ENCODE assay signal across 18 cellular contexts in the genomic region with DNA sequence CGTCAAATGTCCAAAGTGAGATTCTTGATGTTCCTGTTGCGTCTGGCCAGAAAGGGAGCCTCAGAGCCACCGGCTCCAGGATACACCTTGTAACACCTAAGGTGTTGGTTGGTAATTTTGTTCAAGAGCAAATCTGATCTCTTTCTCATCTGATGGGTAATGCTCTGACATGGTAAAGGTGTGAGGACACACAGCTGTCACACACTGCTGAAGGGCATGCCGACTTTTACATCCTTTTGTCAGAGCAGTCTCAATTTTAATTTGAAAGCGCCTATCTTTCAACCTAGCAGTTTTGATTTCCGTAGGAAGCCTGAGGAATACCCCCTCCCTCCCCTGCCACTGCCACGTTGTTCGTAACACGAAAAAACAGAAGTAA. TPM values are rescaled to one million over a fixed set of nuclear protein-coding genes. Genes with fewer than 3 reads are reported as not detected.
DNase-seq lines count a peak whose midpoint lies in the region; ATAC-seq and TF ChIP-seq lines count a peak whose summit lies in the region.
"Had no signal": no experiment of that assay in that cellular context is flagged by ENCODE, and none has a peak within 500 bp of the region (broad histone marks: within the 10 kb centered on the region; RNA-seq: fewer than 3 reads in every experiment).

No MANE protein-coding gene starts in this region.

- peak overlapping the region; percentile 82 for H3K4me3 Mint-ChIP-seq in central memory CD8-positive, alpha-beta T cell
- peak overlapping the region; percentile 88 for H3K4me3 Mint-ChIP-seq in stimulated activated naive B cell treated with anti-CD40 and anti-IgM and Interleukin-4, amounts not matched to agents 10 μg/mL and 1 μg/mL and 100 μg/mL, for 72 hours

- H3K4me2 ChIP-seq in GM23248 (ENCODE audit: unreplicated experiment): no peak overlapping the region
- H3K4me2 ChIP-seq: A549, PC-9, SK-N-SH had no signal

- no peak for TF ChIP-seq CTCF in Peyer's patch (IDR thresholded peaks at IDR 0.05)

- no peaks in the 10 kb centered on the region for H4K20me1 ChIP-seq in GM23248 (ENCODE audit: insufficient read depth)

- H2AFZ ChIP-seq in GM23248: no peak overlapping the region
- H2AFZ ChIP-seq: PC-9 had no signal

- H3K27me3 Mint-ChIP-seq in central memory CD8-positive, alpha-beta T cell: no peaks in the 10 kb centered on the region
- no peaks in the 10 kb centered on the region for H3K27me3 Mint-ChIP-seq in stimulated activated naive B cell treated with anti-CD40 and anti-IgM and Interleukin-4, amounts not matched to agents 10 μg/mL and 1 μg/mL and 100 μg/mL, for 72 hours

- H3K79me2 ChIP-seq in GM23248 (ENCODE audit: insufficient read depth): no peaks in the 10 kb centered on the region

- WGBS in GM23248 (ENCODE audit: low coverage in 1 of 2, low lambda C conversion rate in 2 of 2, missing lambda C conversion rate in 2 of 2), 2 experiments: 54 to 58% methylated on average over 9 of the region's 9 CpGs

- peak; percentile 21 for DNase-seq in activated CD8-positive, alpha-beta memory T cell treated with anti-CD3 and anti-CD28 coated beads for 24 hours
- no peak for DNase-seq in activated CD8-positive, alpha-beta memory T cell treated with anti-CD3 and anti-CD28 coated beads, Interleukin-2, amount 50 U/mL, for 4 hours
- peak in 1 of 3 donors; percentile 19 for DNase-seq in Peyer's patch
- DNase-seq in central memory CD8-positive, alpha-beta T cell (ENCODE audit: low spot score in 2 of 2): no peak
- no peak for DNase-seq in stimulated activated naive B cell treated with anti-CD40 and anti-IgM and Interleukin-4, amounts not matched to agents 10 μg/mL and 1 μg/mL and 100 μg/mL, for 72 hours
- DNase-seq in GM23248: no peak
- DNase-seq: hypothalamus, left colon, NCI-H2029 treated with DMSO at 0.1 percent for 48 hours, NCI-H524, PC-9, SK-N-SH, small intestine had no signal

- in situ Hi-C loops in GM23248 (cut with MboI): no loop called here

- H3K4me1 Mint-ChIP-seq in central memory CD8-positive, alpha-beta T cell: peaks cover 6% of the 10 kb centered on the region
- H3K4me1 Mint-ChIP-seq in stimulated activated naive B cell treated with anti-CD40 and anti-IgM and Interleukin-4, amounts not matched to agents 10 μg/mL and 1 μg/mL and 100 μg/mL, for 72 hours: peaks cover 6 to 7% of the 10 kb centered on the region in 2 donors

- H3K27ac ChIP-seq in Peyer's patch (no peak overlapping the region), GM23248 (no peak overlapping the region)
- H3K27ac ChIP-seq: A549, C4-2B, PC-9 had no signal

- peak overlapping the region in 3 of 4 donors; percentile 19 to 36 (median 26) for H3K4me3 ChIP-seq in Peyer's patch
- no peak overlapping the region for H3K4me3 ChIP-seq in GM23248
- H3K4me3 ChIP-seq: A549, PC-9 had no signal

- H3K36me3 ChIP-seq in Peyer's patch (no peaks in the 10 kb centered on the region), GM23248 (ENCODE audit: low read depth) (no peaks in the 10 kb centered on the region)

- H3K36me3 Mint-ChIP-seq in central memory CD8-positive, alpha-beta T cell (ENCODE audit: insufficient read depth): no peaks in the 10 kb centered on the region
- H3K36me3 Mint-ChIP-seq in stimulated activated naive B cell treated with anti-CD40 and anti-IgM and Interleukin-4, amounts not matched to agents 10 μg/mL and 1 μg/mL and 100 μg/mL, for 72 hours: peaks cover 0 to 3% of the 10 kb centered on the region in 2 donors

- no peak overlapping the region for H3K27ac Mint-ChIP-seq in central memory CD8-positive, alpha-beta T cell (ENCODE audit: low read depth)
- H3K27ac Mint-ChIP-seq in stimulated activated naive B cell treated with anti-CD40 and anti-IgM and Interleukin-4, amounts not matched to agents 10 μg/mL and 1 μg/mL and 100 μg/mL, for 72 hours: no peak overlapping the region

- H3K9me3 ChIP-seq in Peyer's patch (no peaks in the 10 kb centered on the region), GM23248 (ENCODE audit: low read depth) (no peaks in the 10 kb centered on the region)
- H3K9me3 ChIP-seq: A549, SK-N-SH had no signal

- no peaks in the 10 kb centered on the region for H3K9me3 Mint-ChIP-seq in central memory CD8-positive, alpha-beta T cell
- peaks cover 0 to 2% of the 10 kb centered on the region in 2 donors for H3K9me3 Mint-ChIP-seq in stimulated activated naive B cell treated with anti-CD40 and anti-IgM and Interleukin-4, amounts not matched to agents 10 μg/mL and 1 μg/mL and 100 μg/mL, for 72 hours

- no peak for ATAC-seq in central memory CD8-positive, alpha-beta T cell (replicated peaks; ENCODE audit: extremely low read depth, poor library complexity, severe bottlenecking)
- peak; percentile 52 to 55 for ATAC-seq in stimulated activated naive B cell treated with anti-CD40 and anti-IgM and Interleukin-4, amounts not matched to agents 10 μg/mL and 1 μg/mL and 100 μg/mL, for 72 hours (replicated peaks)
- ATAC-seq in GM19035 (IDR thresholded peaks at IDR 0.05; ENCODE audit: unreplicated experiment) (no peak), HG02938 (IDR thresholded peaks at IDR 0.05; ENCODE audit: unreplicated experiment) (no peak)
- ATAC-seq: A549, HepG2, left colon had no signal

- no peaks in the 10 kb centered on the region for H3F3A ChIP-seq in GM23248 (ENCODE audit: insufficient read depth)

- H3K27me3 ChIP-seq in Peyer's patch (no peaks in the 10 kb centered on the region), GM23248 (replicated peaks; ENCODE audit: insufficient read depth) (no peaks in the 10 kb centered on the region)

- no peak overlapping the region for H3K9ac ChIP-seq in GM23248
- H3K9ac ChIP-seq: SK-N-SH had no signal

- no peak for TF ChIP-seq POLR2A in Peyer's patch (IDR thresholded peaks at IDR 0.05)

- H3K4me1 ChIP-seq in Peyer's patch (no peaks in the 10 kb centered on the region), GM23248 (ENCODE audit: insufficient read depth) (no peaks in the 10 kb centered on the region)
- H3K4me1 ChIP-seq: A549 had no signal

- no peaks in the 10 kb centered on the region for H3K9me2 ChIP-seq in GM23248 (ENCODE audit: insufficient read depth)
- H3K9me2 ChIP-seq: SK-N-SH had no signal

RNA-seq across cellular contexts. Expression of a gene that starts 57.5 kb away (rescaled TPM):
- total RNA-seq in Peyer's patch: 10 to 100 TPM; 17.2 to 32.2 (median 21.8) TPM
- total RNA-seq in GM23248 (2014; rRNA removed; shearing (Covaris generic)): 13.9 and 14.4 TPM in 2 replicates
- 6.7 and 7.6 TPM in 2 replicates for polyA plus RNA-seq in GM23248 (2016; fragmentation: Nextera tagmentation; extraction: Ambion mirVana)

RNA-seq across cellular contexts. Expression of a gene that starts 58.0 kb away (rescaled TPM):
- total RNA-seq in Peyer's patch: 10 to 100 TPM; 26.3 to 61.1 (median 28.1) TPM
- 28.1 and 34.4 TPM in 2 replicates for total RNA-seq in GM23248 (2014; rRNA removed; shearing (Covaris generic))
- polyA plus RNA-seq in GM23248 (2016; fragmentation: Nextera tagmentation; extraction: Ambion mirVana): 28.5 and 31.8 TPM in 2 replicates

Comparison
In these comparisons a context has a peak if more than half of its experiments do, and no peak if none do; other contexts are left out.
1. ATAC-seq: peak in stimulated activated naive B cell treated with anti-CD40 and anti-IgM and Interleukin-4, amounts not matched to agents 10 μg/mL and 1 μg/mL and 100 μg/mL, for 72 hours (2 of 2); none in central memory CD8-positive, alpha-beta T cell (single experiment), GM19035 (single experiment) and HG02938 (single experiment).